ENCODE assay signal across 27 cellular contexts in the genomic region with DNA sequence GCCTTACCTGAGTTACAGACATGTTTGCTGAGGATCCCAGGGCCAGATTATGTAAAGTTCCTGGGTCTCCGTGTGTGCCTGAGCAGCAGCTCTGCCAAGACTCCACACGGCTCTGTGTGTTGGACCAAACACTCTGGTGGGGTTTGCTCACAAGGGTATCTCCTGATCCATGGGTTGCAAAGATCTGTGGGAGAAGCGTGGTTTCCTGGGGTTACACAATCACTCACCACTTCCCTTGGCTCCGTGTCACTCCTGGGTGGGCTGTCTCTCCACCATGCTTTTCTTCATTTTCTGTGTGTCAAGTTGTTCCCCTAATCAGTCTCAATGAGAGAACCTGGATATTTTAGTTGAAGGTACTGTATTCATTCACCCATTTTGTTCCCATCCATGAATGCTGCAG.
"Had no signal": no experiment of that assay in that cellular context is flagged by ENCODE, and none has a peak within 500 bp of the region (broad histone marks: within the 10 kb centered on the region; RNA-seq: fewer than 3 reads in every experiment).

No MANE protein-coding gene starts in this region.

- H3K4me1 Mint-ChIP-seq: activated naive CD8-positive, alpha-beta T cell treated with anti-CD3 and anti-CD28 coated beads, Interleukin-2, amount 10 ng/mL, durations not matched to agents 7 days and 5 days; memory B cell; neural crest cell; stimulated activated naive B cell treated with anti-CD40 and anti-IgM and Interleukin-4, amounts not matched to agents 10 μg/mL and 1 μg/mL and 100 μg/mL, for 72 hours had no signal

- H3K27me3 ChIP-seq: esophagus muscularis mucosa, gastroesophageal sphincter, right lobe of liver, transverse colon, uterus had no signal

- H3K27ac Mint-ChIP-seq: activated naive CD8-positive, alpha-beta T cell treated with anti-CD3 and anti-CD28 coated beads, Interleukin-2, amount 10 ng/mL, durations not matched to agents 7 days and 5 days; activated T-helper 2 cell treated with anti-CD3 and anti-CD28 coated beads, Interferon-gamma antibody, Interleukin-2, Interleukin-4, amounts not matched to agents 10 μg/mL and 5 μg/mL and 100 μg/mL, durations not matched to agents 14 hours and 24 hours and 36 hours; memory B cell; naive thymus-derived CD4-positive, alpha-beta T cell; stimulated activated naive B cell treated with anti-CD40 and anti-IgM and Interleukin-4, amounts not matched to agents 10 μg/mL and 1 μg/mL and 100 μg/mL, for 72 hours had no signal

- H3K36me3 ChIP-seq: esophagus muscularis mucosa, gastroesophageal sphincter, right lobe of liver, transverse colon, uterus had no signal

- H3K4me3 Mint-ChIP-seq: activated naive CD8-positive, alpha-beta T cell treated with anti-CD3 and anti-CD28 coated beads, Interleukin-2, amount 10 ng/mL, durations not matched to agents 7 days and 5 days; activated T-cell treated with anti-CD3 and anti-CD28 coated beads, Interleukin-2, amount 50 U/mL, for 4 hours; memory B cell; naive thymus-derived CD4-positive, alpha-beta T cell; neural crest cell; stimulated activated naive B cell treated with anti-CD40 and anti-IgM and Interleukin-4, amounts not matched to agents 10 μg/mL and 1 μg/mL and 100 μg/mL, for 72 hours had no signal

- H3K27me3 Mint-ChIP-seq: activated naive CD8-positive, alpha-beta T cell treated with anti-CD3 and anti-CD28 coated beads, Interleukin-2, amount 10 ng/mL, durations not matched to agents 7 days and 5 days; memory B cell; naive thymus-derived CD4-positive, alpha-beta T cell; stimulated activated naive B cell treated with anti-CD40 and anti-IgM and Interleukin-4, amounts not matched to agents 10 μg/mL and 1 μg/mL and 100 μg/mL, for 72 hours had no signal

- DNase-seq: activated CD4-positive, alpha-beta T cell treated with anti-CD3 and anti-CD28 coated beads for 4 hours; activated CD4-positive, alpha-beta T cell treated with anti-CD3 and anti-CD28 coated beads, Interleukin-2, amount 50 U/mL, for 48 hours; activated CD4-positive, CD25-positive, alpha-beta regulatory T cell; activated CD8-positive, alpha-beta memory T cell treated with anti-CD3 and anti-CD28 coated beads, Interleukin-2, amount 50 U/mL, for 48 hours; activated naive CD4-positive, alpha-beta T cell treated with Interleukin-2 at 50 U/mL for 16 hours; activated naive CD8-positive, alpha-beta T cell treated with anti-CD3 and anti-CD28 coated beads, Interleukin-2, amount 10 ng/mL, durations not matched to agents 7 days and 5 days; activated T-cell treated with anti-CD3 and anti-CD28 coated beads, Interleukin-2, amount 50 U/mL, for 4 hours; amygdala; cerebellar nuclear complex; head of caudate nucleus; islet precursor cell; left colon; naive thymus-derived CD4-positive, alpha-beta T cell; stimulated activated CD4-positive, alpha-beta T cell treated with anti-CD3 and anti-CD28 coated beads, Interleukin-2, amount 100 ng/mL, for 48 hours; stimulated activated CD8-positive, alpha-beta memory T cell treated with anti-CD3 and anti-CD28 coated beads, Interleukin-4, amount 100 ng/mL, for 48 hours; stimulated activated naive B cell treated with anti-CD40 and anti-IgM and Interleukin-4, amounts not matched to agents 10 μg/mL and 1 μg/mL and 100 μg/mL, for 72 hours; T1000; transverse colon; uterus had no signal

- H3K27ac ChIP-seq: coronary artery, esophagus muscularis mucosa, gastroesophageal sphincter, right lobe of liver, skin epidermis, transverse colon, uterus had no signal

- H3K4me1 ChIP-seq: esophagus muscularis mucosa, gastroesophageal sphincter, right lobe of liver, transverse colon, uterus had no signal

- H3K9me3 Mint-ChIP-seq: neural crest cell had no signal

- H3K4me3 ChIP-seq: coronary artery, esophagus muscularis mucosa, gastroesophageal sphincter, right lobe of liver, skin epidermis, transverse colon, uterus had no signal

- H3K36me3 Mint-ChIP-seq: activated naive CD8-positive, alpha-beta T cell treated with anti-CD3 and anti-CD28 coated beads, Interleukin-2, amount 10 ng/mL, durations not matched to agents 7 days and 5 days; memory B cell; naive thymus-derived CD4-positive, alpha-beta T cell; stimulated activated naive B cell treated with anti-CD40 and anti-IgM and Interleukin-4, amounts not matched to agents 10 μg/mL and 1 μg/mL and 100 μg/mL, for 72 hours had no signal

- H3K9me3 ChIP-seq: right lobe of liver, transverse colon, uterus had no signal

- ATAC-seq: activated T-cell treated with anti-CD3 and anti-CD28 coated beads, Interleukin-2, amount 50 U/mL, for 4 hours; left colon; naive thymus-derived CD4-positive, alpha-beta T cell; right lobe of liver; stimulated activated naive B cell treated with anti-CD40 and anti-IgM and Interleukin-4, amounts not matched to agents 10 μg/mL and 1 μg/mL and 100 μg/mL, for 72 hours had no signal
